ENCODE assay signal across 12 cellular contexts in genomic region chr1:3910049-3910731, GRCh38. TPM values are rescaled to one million over a fixed set of nuclear protein-coding genes. Genes with fewer than 3 reads are reported as not detected.
DNase-seq lines count a peak whose midpoint lies in the region; ATAC-seq, FAIRE-seq and TF ChIP-seq lines count a peak whose summit lies in the region.
"Had no signal": no experiment of that assay in that cellular context is flagged by ENCODE, and none has a peak within 500 bp of the region (broad histone marks: within the 10 kb centered on the region; RNA-seq: fewer than 3 reads in every experiment).

No MANE protein-coding gene starts in this region.

- TF ChIP-seq CTCF in RWPE2 (IDR thresholded peaks at IDR 0.05; ENCODE audit: poor library complexity, severe bottlenecking) = no peak
- TF ChIP-seq CTCF in osteoblast (IDR thresholded peaks at IDR 0.05; ENCODE audit: extremely low read depth, low read depth, low read length) = no peak
- TF ChIP-seq CTCF in psoas muscle (IDR thresholded peaks at IDR 0.05) = no peak

- no peak for TF ChIP-seq POLR2A in H54 (IDR thresholded peaks at IDR 0.05; ENCODE audit: low read depth, low read length)

- no peak overlapping the region for H3K4me2 ChIP-seq in osteoblast (ENCODE audit: insufficient read depth, low read length)

- WGBS in psoas muscle, 3 donors = 83 to 87% (median 84%) methylated on average over 30 of the region's 30 CpGs

- intact Hi-C loops in psoas muscle (cut with DNase I) = loop anchor here in 1 of 2 donors (10.0 kb wide), 1 partner anchor 1835 kb away; no protein-coding TSS in a partner anchor

- ATAC-seq in RWPE2 (ENCODE audit: low read depth) (no peak), psoas muscle (no peak)

- H3K27me3 ChIP-seq in RWPE2 (ENCODE audit: insufficient read depth, poor library complexity, severe bottlenecking) = no peaks in the 10 kb centered on the region
- H3K27me3 ChIP-seq in osteoblast (ENCODE audit: insufficient read depth, low read length) = no peaks in the 10 kb centered on the region
- H3K27me3 ChIP-seq in psoas muscle (ENCODE audit: insufficient read depth in 3 of 3, low read length in 2 of 3) = peaks cover 0 to 15% (median 0%) of the 10 kb centered on the region in 3 donors

- H3K4me1 ChIP-seq in RWPE2 (ENCODE audit: insufficient read depth, poor library complexity, severe bottlenecking) = no peaks in the 10 kb centered on the region
- H3K4me1 ChIP-seq in osteoblast (ENCODE audit: insufficient read depth, low read length) = no peaks in the 10 kb centered on the region
- no peaks in the 10 kb centered on the region for H3K4me1 ChIP-seq in psoas muscle

- no peaks in the 10 kb centered on the region for H3K79me2 ChIP-seq in osteoblast (ENCODE audit: insufficient read depth, low read length)

- DNase-seq in NCI-H510A (lab: John Stamatoyannopoulos, UW) (peak; percentile 45), NCI-H510A treated with DMSO at 0.1 percent for 48 hours (lab: John Stamatoyannopoulos, UW) (no peak), NCI-H187 (lab: John Stamatoyannopoulos, UW) (peak; percentile 24 to 45), RWPE2 (ENCODE audit: low spot score) (peak; percentile 47), osteoblast (ENCODE audit: insufficient read length, low spot score, missing footprints) (peak; percentile 76), H54 (ENCODE audit: insufficient read length, low spot score) (no peak), OCI-M2 (lab: John Stamatoyannopoulos, UW; ENCODE audit: unreplicated experiment) (no peak), psoas muscle (no peak)
- DNase-seq: activated gamma-delta T cell, cerebellar nuclear complex had no signal

- H3K4me3 ChIP-seq in RWPE2 (ENCODE audit: severe bottlenecking) (no peak overlapping the region), osteoblast (ENCODE audit: insufficient read depth, low read length) (no peak overlapping the region), psoas muscle (no peak overlapping the region)
- H3K4me3 ChIP-seq: heart left ventricle, SK-N-MC had no signal

- H4K20me1 ChIP-seq in osteoblast (ENCODE audit: insufficient read depth, low read length) = no peaks in the 10 kb centered on the region

- FAIRE-seq in H54 (lab: Jason Lieb, UNC) = no peak

- no peak overlapping the region for H3K27ac ChIP-seq in RWPE2 (ENCODE audit: poor library complexity, severe bottlenecking)
- no peak overlapping the region for H3K27ac ChIP-seq in osteoblast (ENCODE audit: low read depth, low read length)
- H3K27ac ChIP-seq in psoas muscle = no peak overlapping the region
- H3K27ac ChIP-seq: heart left ventricle, SK-N-MC had no signal

- no peaks in the 10 kb centered on the region for H3K9me3 ChIP-seq in RWPE2 (ENCODE audit: severe bottlenecking)
- no peaks in the 10 kb centered on the region for H3K9me3 ChIP-seq in osteoblast (ENCODE audit: low read depth, low read length)
- no peaks in the 10 kb centered on the region for H3K9me3 ChIP-seq in psoas muscle
- H3K9me3 ChIP-seq: heart left ventricle had no signal

- H2AFZ ChIP-seq in osteoblast (ENCODE audit: low read length) = no peak overlapping the region

- H3K36me3 ChIP-seq in RWPE2 (ENCODE audit: low read depth) (no peaks in the 10 kb centered on the region), osteoblast (ENCODE audit: insufficient read depth, low read length) (no peaks in the 10 kb centered on the region), psoas muscle (ENCODE audit: insufficient read depth in 1 of 2, low read depth in 1 of 2) (no peaks in the 10 kb centered on the region)
- H3K36me3 ChIP-seq: heart left ventricle had no signal

RNA-seq across cellular contexts. Expression of gene C1orf174, which starts 10.1 kb away (rescaled TPM):
- total RNA-seq in osteoblast (27.1 and 29.3 TPM in 2 replicates), psoas muscle (10 to 100 TPM; 11.8 to 14.6 (median 14.0) TPM)
- 10 to 100 TPM; 15.1 to 32.2 (median 22.9) TPM for polyA plus RNA-seq in psoas muscle

RNA-seq across cellular contexts. Expression of gene DFFB, which starts 52.9 kb away (rescaled TPM):
- total RNA-seq in osteoblast (5.1 and 8.3 TPM in 2 replicates), psoas muscle (1 to 10 TPM; 1.1 to 2.4 (median 1.8) TPM)
- polyA plus RNA-seq in psoas muscle = 1 to 10 TPM; 1.3 to 1.9 (median 1.9) TPM

RNA-seq across cellular contexts. Expression of gene CEP104, which starts 53.2 kb away (rescaled TPM):
- total RNA-seq in osteoblast (21.5 and 21.7 TPM in 2 replicates), psoas muscle (10 to 100 TPM; 28.3 to 37.7 (median 34.4) TPM)
- polyA plus RNA-seq in psoas muscle = 10 to 100 TPM in 2 of 3 donors, 1 to 10 TPM in 1; 9.0 to 31.3 (median 11.1) TPM

Comparison
In these comparisons a context has a peak if more than half of its experiments do, and no peak if none do; other contexts are left out.
1. DNase-seq: peak in NCI-H510A (single experiment), NCI-H187 (2 of 2), RWPE2 (single experiment) and osteoblast (single experiment); none in NCI-H510A treated with DMSO at 0.1 percent for 48 hours (single experiment), H54 (single experiment), OCI-M2 (single experiment) and psoas muscle (0 of 2).